In genomic region chr19:629515-629914, GRCh38 we compare ENCODE assay signal across 2 cellular contexts.
TF ChIP-seq lines count a peak whose summit lies in the region.

No MANE protein-coding gene starts in this region.

TF ChIP-seq in Ishikawa, 13 proteins besides CTCF, POLR2A, EP300 and RAD21:
- TF ChIP-seq ZBTB7A (IDR thresholded peaks at IDR 0.05; ENCODE audit: low read depth) (peak; percentile 48; the same call in 1 of the 2 replicates), REST (IDR thresholded peaks at IDR 0.05; ENCODE audit: low read depth) (0 out of 2 replicates have a peak, but pooled peaks have one; percentile 41), TCF12 (IDR thresholded peaks at IDR 0.05; ENCODE audit: low read depth) (peak; percentile 58), MAX (IDR thresholded peaks at IDR 0.05) (peak; percentile 77), NFIC (IDR thresholded peaks at IDR 0.05) (0 out of 2 replicates have a peak, but pooled peaks have one; percentile 5)

TF ChIP-seq in HepG2, 621 proteins besides CTCF, POLR2A, EP300 and RAD21:
- 0 out of 2 replicates have a peak, but pooled peaks have one; percentile 38 for TF ChIP-seq HNRNPL (IDR thresholded peaks at IDR 0.05; ENCODE audit: low read depth, low read length)
- peak; percentile 80 for TF ChIP-seq ZBTB33 (CRISPR knock-in tag; IDR thresholded peaks at IDR 0.05)
- peak; percentile 44; the same call in 1 of the 2 replicates for TF ChIP-seq ZNF687 (CRISPR knock-in tag; IDR thresholded peaks at IDR 0.05)
